In genomic region chr1:173413271-173413707, GRCh38 we compare ENCODE assay signal across 1 cellular context.
TF ChIP-seq lines count a peak whose summit lies in the region.

No MANE protein-coding gene starts in this region.

TF ChIP-seq in SK-N-SH, 30 proteins besides CTCF, POLR2A, EP300 and RAD21 (continued from another document):
- TF ChIP-seq, protein P1, sequence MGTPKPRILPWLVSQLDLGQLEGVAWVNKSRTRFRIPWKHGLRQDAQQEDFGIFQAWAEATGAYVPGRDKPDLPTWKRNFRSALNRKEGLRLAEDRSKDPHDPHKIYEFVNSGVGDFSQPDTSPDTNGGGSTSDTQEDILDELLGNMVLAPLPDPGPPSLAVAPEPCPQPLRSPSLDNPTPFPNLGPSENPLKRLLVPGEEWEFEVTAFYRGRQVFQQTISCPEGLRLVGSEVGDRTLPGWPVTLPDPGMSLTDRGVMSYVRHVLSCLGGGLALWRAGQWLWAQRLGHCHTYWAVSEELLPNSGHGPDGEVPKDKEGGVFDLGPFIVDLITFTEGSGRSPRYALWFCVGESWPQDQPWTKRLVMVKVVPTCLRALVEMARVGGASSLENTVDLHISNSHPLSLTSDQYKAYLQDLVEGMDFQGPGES (IDR thresholded peaks at IDR 0.05; ENCODE audit: low read depth, low read length) = no peak
- TF ChIP-seq NFIC (IDR thresholded peaks at IDR 0.05; ENCODE audit: borderline replicate concordance) (no peak), ELF1 (IDR thresholded peaks at IDR 0.05) (no peak), FOSL2 (IDR thresholded peaks at IDR 0.05; ENCODE audit: borderline replicate concordance, low read depth) (no peak), SIN3A (IDR thresholded peaks at IDR 0.05; ENCODE audit: borderline replicate concordance, low read depth, low read length) (no peak), RXRA (IDR thresholded peaks at IDR 0.05; ENCODE audit: borderline replicate concordance, low read depth) (no peak)
